Comparison of ENCODE assay signal across 1 cellular context in genomic region chr1:207283421-207283820, GRCh38.
TF ChIP-seq lines count a peak whose summit lies in the region.

No MANE protein-coding gene starts in this region.

TF ChIP-seq in endothelial cell of umbilical vein, 7 proteins besides CTCF, POLR2A, EP300 and RAD21:
- no peak for TF ChIP-seq FOS (IDR thresholded peaks at IDR 0.05; ENCODE audit: borderline replicate concordance, insufficient read depth, low read length)
- TF ChIP-seq POLR2AphosphoS5 (IDR thresholded peaks at IDR 0.05; ENCODE audit: insufficient read depth, low read depth, low read length), result no peak
- TF ChIP-seq JUN (IDR thresholded peaks at IDR 0.05; ENCODE audit: borderline replicate concordance, insufficient read depth, insufficient read length, low read depth), result no peak
- TF ChIP-seq MYC (IDR thresholded peaks at IDR 0.05; ENCODE audit: low read depth, low read length), result no peak
- no peak for TF ChIP-seq MAX (IDR thresholded peaks at IDR 0.05; ENCODE audit: insufficient read depth, insufficient read length)
- TF ChIP-seq GATA2 (IDR thresholded peaks at IDR 0.05; ENCODE audit: insufficient read depth, insufficient read length, low read depth, low read length), result no peak
- TF ChIP-seq EZH2 (IDR thresholded peaks at IDR 0.05; ENCODE audit: borderline replicate concordance, low read depth, low read length, severe bottlenecking), result no peak
